Comparison of ENCODE assay signal across 1 cellular context in genomic region chr15:77026501-77027110, GRCh38.
A peak's percentile ranks its signal among the peaks of the same experiment; 100 is the strongest.
TF ChIP-seq lines count a peak whose summit lies in the region.

No MANE protein-coding gene starts in this region.

TF ChIP-seq in GM12878, 131 proteins besides CTCF, POLR2A, EP300 and RAD21:
- TF ChIP-seq, protein P1, sequence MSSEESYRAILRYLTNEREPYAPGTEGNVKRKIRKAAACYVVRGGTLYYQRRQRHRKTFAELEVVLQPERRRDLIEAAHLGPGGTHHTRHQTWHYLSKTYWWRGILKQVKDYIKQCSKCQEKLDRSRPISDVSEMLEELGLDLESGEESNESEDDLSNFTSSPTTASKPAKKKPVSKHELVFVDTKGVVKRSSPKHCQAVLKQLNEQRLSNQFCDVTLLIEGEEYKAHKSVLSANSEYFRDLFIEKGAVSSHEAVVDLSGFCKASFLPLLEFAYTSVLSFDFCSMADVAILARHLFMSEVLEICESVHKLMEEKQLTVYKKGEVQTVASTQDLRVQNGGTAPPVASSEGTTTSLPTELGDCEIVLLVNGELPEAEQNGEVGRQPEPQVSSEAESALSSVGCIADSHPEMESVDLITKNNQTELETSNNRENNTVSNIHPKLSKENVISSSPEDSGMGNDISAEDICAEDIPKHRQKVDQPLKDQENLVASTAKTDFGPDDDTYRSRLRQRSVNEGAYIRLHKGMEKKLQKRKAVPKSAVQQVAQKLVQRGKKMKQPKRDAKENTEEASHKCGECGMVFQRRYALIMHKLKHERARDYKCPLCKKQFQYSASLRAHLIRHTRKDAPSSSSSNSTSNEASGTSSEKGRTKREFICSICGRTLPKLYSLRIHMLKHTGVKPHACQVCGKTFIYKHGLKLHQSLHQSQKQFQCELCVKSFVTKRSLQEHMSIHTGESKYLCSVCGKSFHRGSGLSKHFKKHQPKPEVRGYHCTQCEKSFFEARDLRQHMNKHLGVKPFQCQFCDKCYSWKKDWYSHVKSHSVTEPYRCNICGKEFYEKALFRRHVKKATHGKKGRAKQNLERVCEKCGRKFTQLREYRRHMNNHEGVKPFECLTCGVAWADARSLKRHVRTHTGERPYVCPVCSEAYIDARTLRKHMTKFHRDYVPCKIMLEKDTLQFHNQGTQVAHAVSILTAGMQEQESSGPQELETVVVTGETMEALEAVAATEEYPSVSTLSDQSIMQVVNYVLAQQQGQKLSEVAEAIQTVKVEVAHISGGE (CRISPR knock-in tag; IDR thresholded peaks at IDR 0.05), result no peak
- TF ChIP-seq BCL3 (IDR thresholded peaks at IDR 0.05; ENCODE audit: borderline replicate concordance, insufficient read depth, low read depth, low read length, poor library complexity, severe bottlenecking) (peak; percentile 14), MXI1 (IDR thresholded peaks at IDR 0.05; ENCODE audit: low read depth, low read length) (no peak)
- TF ChIP-seq, protein P2, sequence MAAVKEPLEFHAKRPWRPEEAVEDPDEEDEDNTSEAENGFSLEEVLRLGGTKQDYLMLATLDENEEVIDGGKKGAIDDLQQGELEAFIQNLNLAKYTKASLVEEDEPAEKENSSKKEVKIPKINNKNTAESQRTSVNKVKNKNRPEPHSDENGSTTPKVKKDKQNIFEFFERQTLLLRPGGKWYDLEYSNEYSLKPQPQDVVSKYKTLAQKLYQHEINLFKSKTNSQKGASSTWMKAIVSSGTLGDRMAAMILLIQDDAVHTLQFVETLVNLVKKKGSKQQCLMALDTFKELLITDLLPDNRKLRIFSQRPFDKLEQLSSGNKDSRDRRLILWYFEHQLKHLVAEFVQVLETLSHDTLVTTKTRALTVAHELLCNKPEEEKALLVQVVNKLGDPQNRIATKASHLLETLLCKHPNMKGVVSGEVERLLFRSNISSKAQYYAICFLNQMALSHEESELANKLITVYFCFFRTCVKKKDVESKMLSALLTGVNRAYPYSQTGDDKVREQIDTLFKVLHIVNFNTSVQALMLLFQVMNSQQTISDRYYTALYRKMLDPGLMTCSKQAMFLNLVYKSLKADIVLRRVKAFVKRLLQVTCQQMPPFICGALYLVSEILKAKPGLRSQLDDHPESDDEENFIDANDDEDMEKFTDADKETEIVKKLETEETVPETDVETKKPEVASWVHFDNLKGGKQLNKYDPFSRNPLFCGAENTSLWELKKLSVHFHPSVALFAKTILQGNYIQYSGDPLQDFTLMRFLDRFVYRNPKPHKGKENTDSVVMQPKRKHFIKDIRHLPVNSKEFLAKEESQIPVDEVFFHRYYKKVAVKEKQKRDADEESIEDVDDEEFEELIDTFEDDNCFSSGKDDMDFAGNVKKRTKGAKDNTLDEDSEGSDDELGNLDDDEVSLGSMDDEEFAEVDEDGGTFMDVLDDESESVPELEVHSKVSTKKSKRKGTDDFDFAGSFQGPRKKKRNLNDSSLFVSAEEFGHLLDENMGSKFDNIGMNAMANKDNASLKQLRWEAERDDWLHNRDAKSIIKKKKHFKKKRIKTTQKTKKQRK (IDR thresholded peaks at IDR 0.05; ENCODE audit: low read depth, low read length), result no peak
TF ChIP-seq in GM12878: peak in this region for 1.
